Comparison of ENCODE assay signal across 9 cellular contexts in the genomic region with DNA sequence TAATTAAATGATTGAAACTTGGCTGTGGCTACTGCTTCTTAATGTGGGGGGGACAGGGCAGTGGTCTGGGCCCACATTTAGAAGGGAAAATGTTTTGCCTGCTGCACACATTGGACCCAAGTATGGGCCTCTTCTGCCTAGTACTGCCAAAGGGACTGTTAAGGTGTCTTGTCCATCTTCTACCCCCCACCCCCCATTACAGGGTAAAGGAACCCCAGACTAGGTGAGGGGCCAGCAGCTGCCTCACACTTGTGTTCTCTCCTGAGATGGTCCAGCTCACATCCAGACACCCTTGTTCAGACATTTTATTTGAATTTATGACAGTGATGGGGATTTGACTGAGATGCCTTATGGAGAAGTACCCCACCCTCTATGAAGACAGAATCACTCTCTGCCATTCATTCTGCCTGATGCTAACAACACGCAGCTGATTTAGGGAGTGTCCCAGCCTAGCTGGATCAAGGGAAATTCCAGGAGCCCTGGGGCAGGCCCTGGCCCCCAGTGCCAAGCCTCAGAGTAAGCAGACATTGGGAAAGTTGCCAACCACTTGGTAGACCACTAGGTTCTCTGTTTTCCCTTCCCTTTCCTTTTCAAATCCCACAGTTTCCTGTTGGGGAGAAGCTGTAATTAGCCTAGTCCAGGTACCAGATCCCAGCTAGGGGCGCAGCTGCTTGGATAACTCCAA. TPM values are rescaled to one million over a fixed set of nuclear protein-coding genes. Genes with fewer than 3 reads are reported as not detected.
A peak's percentile ranks its signal among the peaks of the same experiment; 100 is the strongest.
DNase-seq lines count a peak whose midpoint lies in the region; ATAC-seq and TF ChIP-seq lines count a peak whose summit lies in the region.
"Had no signal": no experiment of that assay in that cellular context is flagged by ENCODE, and none has a peak within 500 bp of the region (broad histone marks: within the 10 kb centered on the region; RNA-seq: fewer than 3 reads in every experiment).

No MANE protein-coding gene starts in this region.

- ATAC-seq in naive thymus-derived CD4-positive, alpha-beta T cell, result no peak
- no peak for ATAC-seq in HG03039 (IDR thresholded peaks at IDR 0.05; ENCODE audit: unreplicated experiment)
- ATAC-seq in stimulated activated naive B cell treated with anti-CD40 and anti-IgM and Interleukin-4, amounts not matched to agents 10 μg/mL and 1 μg/mL and 100 μg/mL, for 72 hours (replicated peaks), result no peak

- H3K4me3 Mint-ChIP-seq in Calu3 (ENCODE audit: low read depth, unreplicated experiment), result no peak overlapping the region
- no peak overlapping the region for H3K4me3 Mint-ChIP-seq in naive thymus-derived CD4-positive, alpha-beta T cell
- H3K4me3 Mint-ChIP-seq in stimulated activated naive B cell treated with anti-CD40 and anti-IgM and Interleukin-4, amounts not matched to agents 10 μg/mL and 1 μg/mL and 100 μg/mL, for 72 hours, result no peak overlapping the region

- H3K27me3 Mint-ChIP-seq in Calu3 (ENCODE audit: unreplicated experiment), result no peaks in the 10 kb centered on the region
- no peaks in the 10 kb centered on the region for H3K27me3 Mint-ChIP-seq in naive thymus-derived CD4-positive, alpha-beta T cell
- no peaks in the 10 kb centered on the region for H3K27me3 Mint-ChIP-seq in stimulated activated naive B cell treated with anti-CD40 and anti-IgM and Interleukin-4, amounts not matched to agents 10 μg/mL and 1 μg/mL and 100 μg/mL, for 72 hours

- no peak for TF ChIP-seq CTCF in Calu3 (IDR thresholded peaks at IDR 0.05; ENCODE audit: unreplicated experiment)
- no peak for TF ChIP-seq CTCF in choroid plexus epithelial cell (conservative IDR thresholded peaks at IDR 0.05; ENCODE audit: low read depth, low read length)
- TF ChIP-seq CTCF in GM10248 (IDR thresholded peaks at IDR 0.05; ENCODE audit: control extremely low read depth, extremely low read depth, low read depth, missing control alignments), result no peak

- peaks cover 3 to 54% (median 8%) of the 10 kb centered on the region in 3 experiments for H3K36me3 ChIP-seq in naive thymus-derived CD4-positive, alpha-beta T cell (ENCODE audit: control insufficient read depth in 2 of 3, insufficient read depth in 3 of 3, low read length in 3 of 3)

- no peaks in the 10 kb centered on the region for H3K9me3 Mint-ChIP-seq in Calu3 (ENCODE audit: low read depth, unreplicated experiment)
- H3K9me3 Mint-ChIP-seq in naive thymus-derived CD4-positive, alpha-beta T cell, result no peaks in the 10 kb centered on the region
- no peaks in the 10 kb centered on the region for H3K9me3 Mint-ChIP-seq in stimulated activated naive B cell treated with anti-CD40 and anti-IgM and Interleukin-4, amounts not matched to agents 10 μg/mL and 1 μg/mL and 100 μg/mL, for 72 hours

- peaks cover 88% of the 10 kb centered on the region for H3K36me3 Mint-ChIP-seq in Calu3 (ENCODE audit: insufficient read depth, unreplicated experiment)
- peaks cover 3 to 17% (median 6%) of the 10 kb centered on the region in 5 donors for H3K36me3 Mint-ChIP-seq in naive thymus-derived CD4-positive, alpha-beta T cell
- peaks cover 21 to 52% of the 10 kb centered on the region in 2 donors for H3K36me3 Mint-ChIP-seq in stimulated activated naive B cell treated with anti-CD40 and anti-IgM and Interleukin-4, amounts not matched to agents 10 μg/mL and 1 μg/mL and 100 μg/mL, for 72 hours

- DNase-seq in Calu3 (peak; percentile 57), NCI-H2081 treated with DMSO at 0.1 percent for 48 hours (lab: John Stamatoyannopoulos, UW) (peak; percentile 16), choroid plexus epithelial cell (ENCODE audit: low read depth) (peak; percentile 58), GM10248 (ENCODE audit: extremely low spot score) (no peak)
- no peak for DNase-seq in naive thymus-derived CD4-positive, alpha-beta T cell
- DNase-seq in activated effector memory CD4-positive, alpha-beta T cell treated with anti-CD3 and anti-CD28 coated beads, Interleukin-2, amount 50 U/mL, for 16 hours, result no peak
- no peak for DNase-seq in stimulated activated naive B cell treated with anti-CD40 and anti-IgM and Interleukin-4, amounts not matched to agents 10 μg/mL and 1 μg/mL and 100 μg/mL, for 72 hours
- DNase-seq: GOT3 had no signal

- H3K9me3 ChIP-seq in naive thymus-derived CD4-positive, alpha-beta T cell (ENCODE audit: control insufficient read depth in 2 of 3, low read length in 3 of 3), result no peaks in the 10 kb centered on the region

- intact Hi-C loops in Calu3 (cut with micrococcal nuclease; ENCODE audit: unreplicated experiment), result no loop called here
- intact Hi-C loops in naive thymus-derived CD4-positive, alpha-beta T cell (cut with micrococcal nuclease), result no loop called here

- H3K27ac ChIP-seq in naive thymus-derived CD4-positive, alpha-beta T cell (ENCODE audit: low read depth, low read length), result no peak overlapping the region

- CTCF ChIA-PET in Calu3 (lab: Charles Lee), result interaction anchor here (0.5 to 8.9 kb wide), 2 partner anchors 15 to 62 kb away, joined by 3 to 102 read pairs; no protein-coding TSS in a partner anchor
- CTCF ChIA-PET in naive thymus-derived CD4-positive, alpha-beta T cell (lab: Charles Lee), result interaction anchor here (0.8 to 4.7 kb wide), 5 partner anchors 11 to 255 kb away, joined by 3 to 71 read pairs (median 5); no protein-coding TSS in a partner anchor
- CTCF ChIA-PET in GM10248 (lab: Yijun Ruan, JAX), result interaction anchor here (0.7 to 9.6 kb wide), 17 partner anchors 8 to 374 kb away, joined by 3 to 104 read pairs (median 9); no protein-coding TSS in a partner anchor

- H3K27me3 ChIP-seq in naive thymus-derived CD4-positive, alpha-beta T cell (ENCODE audit: control insufficient read depth in 2 of 2, insufficient read depth in 2 of 2, low read length in 2 of 2), result no peaks in the 10 kb centered on the region

- H3K4me1 Mint-ChIP-seq in Calu3 (ENCODE audit: low read depth, unreplicated experiment), result peaks cover 25% of the 10 kb centered on the region
- H3K4me1 Mint-ChIP-seq in naive thymus-derived CD4-positive, alpha-beta T cell, result peaks cover 0 to 24% (median 6%) of the 10 kb centered on the region in 7 donors
- H3K4me1 Mint-ChIP-seq in stimulated activated naive B cell treated with anti-CD40 and anti-IgM and Interleukin-4, amounts not matched to agents 10 μg/mL and 1 μg/mL and 100 μg/mL, for 72 hours, result peaks cover 15% of the 10 kb centered on the region in 2 donors

- TSS peak; percentile 88 for BruUV-seq in Calu3 (replicated peaks; lab: Mats Ljungman, UMichigan)

- H3K27ac Mint-ChIP-seq in Calu3 (ENCODE audit: unreplicated experiment), result peak overlapping the region; percentile 73
- peak overlapping the region in 5 of 9 donors; percentile 29 to 68 (median 49) for H3K27ac Mint-ChIP-seq in naive thymus-derived CD4-positive, alpha-beta T cell
- H3K27ac Mint-ChIP-seq in stimulated activated naive B cell treated with anti-CD40 and anti-IgM and Interleukin-4, amounts not matched to agents 10 μg/mL and 1 μg/mL and 100 μg/mL, for 72 hours, result no peak overlapping the region

- POLR2A ChIA-PET in naive thymus-derived CD4-positive, alpha-beta T cell (lab: Charles Lee), result no interaction called here
- POLR2A ChIA-PET in GM10248 (lab: Yijun Ruan, JAX), result interaction anchor here (0.7 to 1.0 kb wide), 2 partner anchors 42 to 350 kb away, joined by 3 read pairs; a partner anchor contains a TSS

- no peaks in the 10 kb centered on the region for H3K4me1 ChIP-seq in naive thymus-derived CD4-positive, alpha-beta T cell (ENCODE audit: control insufficient read depth in 2 of 2, insufficient read depth in 2 of 2, low read length in 2 of 2)

- no peak overlapping the region for H3K4me3 ChIP-seq in choroid plexus epithelial cell (ENCODE audit: low read depth, low read length)
- no peak overlapping the region for H3K4me3 ChIP-seq in naive thymus-derived CD4-positive, alpha-beta T cell (ENCODE audit: low read length)

RNA-seq across cellular contexts. Expression of a gene that starts 42.1 kb away (rescaled TPM):
- total RNA-seq in Calu3 (2022), result 186 and 188 TPM in 2 replicates
- 100 to 1,000 TPM in 2 of 5 experiments, 10 to 100 TPM in 3; 70.2 to 175 (median 86.8) TPM for total RNA-seq in naive thymus-derived CD4-positive, alpha-beta T cell
- 10 to 100 TPM; 48.6 to 49.5 TPM for polyA plus RNA-seq in naive thymus-derived CD4-positive, alpha-beta T cell

RNA-seq across cellular contexts. Expression of a gene that starts 42.4 kb away (rescaled TPM):
- 57.4 and 61.1 TPM in 2 replicates for total RNA-seq in Calu3 (2022)
- 10 to 100 TPM; 36.3 to 69.0 (median 60.2) TPM for total RNA-seq in naive thymus-derived CD4-positive, alpha-beta T cell
- 1 to 10 TPM; 9.3 to 9.6 TPM for polyA plus RNA-seq in naive thymus-derived CD4-positive, alpha-beta T cell

Comparison
In these comparisons a context has a peak if more than half of its experiments do, and no peak if none do; other contexts are left out.
1. DNase-seq: peak in Calu3 (single experiment), NCI-H2081 treated with DMSO at 0.1 percent for 48 hours (single experiment) and choroid plexus epithelial cell (single experiment); none in naive thymus-derived CD4-positive, alpha-beta T cell (0 of 9), activated effector memory CD4-positive, alpha-beta T cell treated with anti-CD3 and anti-CD28 coated beads, Interleukin-2, amount 50 U/mL, for 16 hours (single experiment), GM10248 (single experiment) and stimulated activated naive B cell treated with anti-CD40 and anti-IgM and Interleukin-4, amounts not matched to agents 10 μg/mL and 1 μg/mL and 100 μg/mL, for 72 hours (single experiment).